ENCODE assay signal across 15 cellular contexts in the genomic region with DNA sequence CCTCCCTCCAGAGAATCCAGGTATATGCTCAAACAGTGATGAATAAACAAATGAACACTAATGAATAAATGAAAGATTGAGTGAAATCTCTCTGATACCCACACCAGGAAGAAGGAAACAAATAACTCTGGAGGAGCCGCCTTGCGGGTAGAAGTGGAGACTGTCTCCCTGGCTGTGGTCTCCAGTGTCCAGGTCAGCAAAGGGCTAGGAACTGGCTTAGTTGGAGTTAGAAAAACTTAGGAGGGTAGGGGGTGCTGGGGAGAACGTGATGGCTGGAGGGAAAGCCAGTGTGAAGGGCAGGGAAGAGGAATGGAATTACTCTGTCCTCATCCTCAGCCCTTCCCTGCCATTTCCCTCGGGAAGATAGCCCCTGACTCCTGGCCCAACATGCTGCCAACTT. TPM values are rescaled to one million over a fixed set of nuclear protein-coding genes. Genes with fewer than 3 reads are reported as not detected.
DNase-seq lines count a peak whose midpoint lies in the region; ATAC-seq and TF ChIP-seq lines count a peak whose summit lies in the region.
"Had no signal": no experiment of that assay in that cellular context is flagged by ENCODE, and none has a peak within 500 bp of the region (broad histone marks: within the 10 kb centered on the region; RNA-seq: fewer than 3 reads in every experiment).

No MANE protein-coding gene starts in this region.

- no peaks in the 10 kb centered on the region for H3K9me3 ChIP-seq in right lobe of liver
- no peaks in the 10 kb centered on the region for H3K9me3 ChIP-seq in stomach smooth muscle (ENCODE audit: control insufficient read depth in 2 of 2, low read length in 2 of 2)
- H3K9me3 ChIP-seq: thyroid gland had no signal

- no peak for TF ChIP-seq POLR2A in right lobe of liver (IDR thresholded peaks at IDR 0.05)

- H3K36me3 ChIP-seq in right lobe of liver (no peaks in the 10 kb centered on the region), stomach smooth muscle (ENCODE audit: control insufficient read depth in 2 of 2, insufficient read depth in 2 of 2, low read length in 2 of 2) (no peaks in the 10 kb centered on the region)
- H3K36me3 ChIP-seq: thyroid gland had no signal

- H3K4me3 ChIP-seq in LNCaP clone FGC (ENCODE audit: low read depth, low read length) (peak overlapping the region; percentile 59), coronary artery (peak overlapping the region; percentile 75), right lobe of liver (peak overlapping the region in 2 of 3 donors; percentile 12 to 29), stomach smooth muscle (ENCODE audit: low read length in 2 of 2) (peak overlapping the region; percentile 22 to 68)

- peak overlapping the region in 1 of 2 donors; percentile 62 for H3K9ac ChIP-seq in stomach smooth muscle (ENCODE audit: low read length in 2 of 2)

- ATAC-seq in right lobe of liver (peak in 2 of 4 donors; percentile 25 to 30), HG02852 (IDR thresholded peaks at IDR 0.05; ENCODE audit: unreplicated experiment) (no peak)

- 0 out of 2 replicates have a peak, but pooled peaks have one; percentile 11 for TF ChIP-seq CTCF in LNCaP clone FGC (IDR thresholded peaks at IDR 0.05; ENCODE audit: control insufficient read depth, extremely low read depth, insufficient read depth)
- no peak for TF ChIP-seq CTCF in coronary artery (IDR thresholded peaks at IDR 0.05)
- TF ChIP-seq CTCF in right lobe of liver (IDR thresholded peaks at IDR 0.05) = no peak

- no peaks in the 10 kb centered on the region for H3K27me3 ChIP-seq in right lobe of liver
- no peaks in the 10 kb centered on the region for H3K27me3 ChIP-seq in stomach smooth muscle (ENCODE audit: control insufficient read depth in 1 of 2, insufficient read depth in 2 of 2, low read length in 2 of 2)
- H3K27me3 ChIP-seq: thyroid gland had no signal

- no peak for DNase-seq in LNCaP clone FGC (ENCODE audit: low read depth)
- no peak for DNase-seq in coronary artery (ENCODE audit: low spot score)
- DNase-seq in right lobe of liver = no peak
- DNase-seq in DMS114 treated with DMSO at 0.1 percent for 48 hours (lab: John Stamatoyannopoulos, UW; ENCODE audit: unreplicated experiment) = no peak
- DNase-seq in stimulated activated naive CD4-positive, alpha-beta T cell (lab: John Stamatoyannopoulos, UW) = no peak
- no peak for DNase-seq in amygdala (lab: John Stamatoyannopoulos, UW)
- DNase-seq: activated CD4-positive, alpha-beta T cell treated with anti-CD3 and anti-CD28 coated beads, Interleukin-2, amount 50 U/mL, for 1 hour; activated naive CD4-positive, alpha-beta T cell treated with Interleukin-2 at 50 U/mL for 16 hours; effector CD4-positive, alpha-beta T cell; NCI-H526 treated with DMSO at 0.1 percent for 48 hours; stimulated activated CD4-positive, alpha-beta T cell treated with anti-CD3 and anti-CD28 coated beads, Interleukin-4, amount 100 ng/mL, for 1 hour had no signal

- intact Hi-C loops in right lobe of liver (cut with DNase I) = no loop called here

- WGBS in right lobe of liver (ENCODE audit: insufficient coverage, low coverage, low lambda C conversion rate, missing lambda C conversion rate) = 66% methylated on average over 3 of the region's 4 CpGs

- H3K27ac ChIP-seq in coronary artery (no peak overlapping the region), right lobe of liver (no peak overlapping the region), stomach smooth muscle (ENCODE audit: low read length) (no peak overlapping the region)
- H3K27ac ChIP-seq: thyroid gland had no signal

- H3K4me1 ChIP-seq in right lobe of liver (no peaks in the 10 kb centered on the region), stomach smooth muscle (ENCODE audit: control insufficient read depth, insufficient read depth, low read length) (peaks cover 8% of the 10 kb centered on the region)

RNA-seq across cellular contexts. Expression of a gene that starts 0.5 kb away (rescaled TPM):
- under 1 TPM in 1 of 6 experiments, not detected in 5; 0.12 TPM for total RNA-seq in right lobe of liver
- total RNA-seq: neural crest cell, thyroid gland had no signal

RNA-seq across cellular contexts. Expression of a gene that starts 50.0 kb away (rescaled TPM):
- total RNA-seq in right lobe of liver = 10 to 100 TPM; 18.9 to 37.3 (median 28.5) TPM

RNA-seq across cellular contexts. Expression of a gene that starts 59.7 kb away (rescaled TPM):
- not detected for total RNA-seq in right lobe of liver
- total RNA-seq: neural crest cell, thyroid gland had no signal

Comparison
In these comparisons a context has a peak if more than half of its experiments do, and no peak if none do; other contexts are left out.
1. H3K4me3 ChIP-seq: peak in every context shown above with its lines; median percentile 75 in coronary artery; 59 in LNCaP clone FGC; 45 in stomach smooth muscle; 20 in right lobe of liver.